In genomic region chr10:124318076-124318475, GRCh38 we compare ENCODE assay signal across 16 cellular contexts.
DNase-seq lines count a peak whose midpoint lies in the region; ATAC-seq, FAIRE-seq and TF ChIP-seq lines count a peak whose summit lies in the region.
"Had no signal": no experiment of that assay in that cellular context is flagged by ENCODE, and none has a peak within 500 bp of the region (broad histone marks: within the 10 kb centered on the region; RNA-seq: fewer than 3 reads in every experiment).

No MANE protein-coding gene starts in this region.

- intact Hi-C loops in stomach (cut with DNase I; ENCODE audit: low total_unique reads): no loop called here

- H3K9me3 Mint-ChIP-seq in chondrocyte (ENCODE audit: low read depth): no peaks in the 10 kb centered on the region
- H3K9me3 Mint-ChIP-seq: GM23338 had no signal

- H3K36me3 Mint-ChIP-seq in chondrocyte (ENCODE audit: low read depth): no peaks in the 10 kb centered on the region
- H3K36me3 Mint-ChIP-seq: CD8-positive, alpha-beta memory T cell had no signal

- no peak for FAIRE-seq in GM19239 (lab: Jason Lieb, UNC)
- FAIRE-seq: GM12878, GM18507 had no signal

- TF ChIP-seq CTCF in chondrocyte (IDR thresholded peaks at IDR 0.05): no peak
- TF ChIP-seq CTCF in stomach (IDR thresholded peaks at IDR 0.05): no peak

- H3K4me3 ChIP-seq in stomach: no peak overlapping the region
- H3K4me3 ChIP-seq: GM12878, GM23338 had no signal

- no peak overlapping the region for H3K4me3 Mint-ChIP-seq in chondrocyte (ENCODE audit: unreplicated experiment)
- H3K4me3 Mint-ChIP-seq: CD14-positive monocyte; CD8-positive, alpha-beta memory T cell; GM23338; H9 had no signal

- no peaks in the 10 kb centered on the region for H3K36me3 ChIP-seq in stomach

- H3K4me1 Mint-ChIP-seq in chondrocyte (ENCODE audit: low read depth): peaks cover 32% of the 10 kb centered on the region
- H3K4me1 Mint-ChIP-seq: CD8-positive, alpha-beta memory T cell; GM23338 had no signal

- ATAC-seq in HG02884 (IDR thresholded peaks at IDR 0.05; ENCODE audit: unreplicated experiment): no peak
- ATAC-seq: GM12878, GM23338 had no signal

- WGBS in stomach, 5 donors: 77 to 92% (median 82%) methylated on average over 15 of the region's 15 CpGs

- H3K27me3 Mint-ChIP-seq in chondrocyte (ENCODE audit: low read depth): no peaks in the 10 kb centered on the region

- DNase-seq in NCI-H82 (lab: John Stamatoyannopoulos, UW): peak; percentile 23
- no peak for DNase-seq in NCI-H82 treated with DMSO at 0.1 percent for 48 hours (lab: John Stamatoyannopoulos, UW; ENCODE audit: unreplicated experiment)
- peak; percentile 59 for DNase-seq in chondrocyte (ENCODE audit: low spot score)
- peak; percentile 86 for DNase-seq in mesenteric fat pad (ENCODE audit: low spot score)
- DNase-seq in stomach: peak; percentile 14
- no peak for DNase-seq in GM19239 (ENCODE audit: insufficient read length, low spot score)
- no peak for DNase-seq in activated CD4-positive, alpha-beta T cell treated with anti-CD3 and anti-CD28 coated beads, Interleukin-2, amount 50 U/mL, for 4 hours
- DNase-seq: CD8-positive, alpha-beta memory T cell; H9 had no signal

- no peak overlapping the region for H3K27ac Mint-ChIP-seq in chondrocyte (ENCODE audit: unreplicated experiment)
- H3K27ac Mint-ChIP-seq: CD8-positive, alpha-beta memory T cell; GM23338 had no signal

- H3K27ac ChIP-seq in stomach: no peak overlapping the region
- H3K27ac ChIP-seq: 22Rv1 had no signal

- no peaks in the 10 kb centered on the region for H3K27me3 ChIP-seq in stomach

- no peak for TF ChIP-seq POLR2A in stomach (IDR thresholded peaks at IDR 0.05)

- no peaks in the 10 kb centered on the region for H3K4me1 ChIP-seq in stomach
- H3K4me1 ChIP-seq: Caco-2 had no signal

- no peak for TF ChIP-seq EP300 in stomach (IDR thresholded peaks at IDR 0.05)

- H3K9me3 ChIP-seq in stomach: no peaks in the 10 kb centered on the region
- H3K9me3 ChIP-seq: Caco-2 had no signal

Comparison
In these comparisons a context has a peak if more than half of its experiments do, and no peak if none do; other contexts are left out.
1. DNase-seq: peak in NCI-H82 (single experiment), chondrocyte (single experiment), mesenteric fat pad (single experiment) and stomach (single experiment); none in NCI-H82 treated with DMSO at 0.1 percent for 48 hours (single experiment), GM19239 (single experiment) and activated CD4-positive, alpha-beta T cell treated with anti-CD3 and anti-CD28 coated beads, Interleukin-2, amount 50 U/mL, for 4 hours (0 of 2).